In the genomic region with DNA sequence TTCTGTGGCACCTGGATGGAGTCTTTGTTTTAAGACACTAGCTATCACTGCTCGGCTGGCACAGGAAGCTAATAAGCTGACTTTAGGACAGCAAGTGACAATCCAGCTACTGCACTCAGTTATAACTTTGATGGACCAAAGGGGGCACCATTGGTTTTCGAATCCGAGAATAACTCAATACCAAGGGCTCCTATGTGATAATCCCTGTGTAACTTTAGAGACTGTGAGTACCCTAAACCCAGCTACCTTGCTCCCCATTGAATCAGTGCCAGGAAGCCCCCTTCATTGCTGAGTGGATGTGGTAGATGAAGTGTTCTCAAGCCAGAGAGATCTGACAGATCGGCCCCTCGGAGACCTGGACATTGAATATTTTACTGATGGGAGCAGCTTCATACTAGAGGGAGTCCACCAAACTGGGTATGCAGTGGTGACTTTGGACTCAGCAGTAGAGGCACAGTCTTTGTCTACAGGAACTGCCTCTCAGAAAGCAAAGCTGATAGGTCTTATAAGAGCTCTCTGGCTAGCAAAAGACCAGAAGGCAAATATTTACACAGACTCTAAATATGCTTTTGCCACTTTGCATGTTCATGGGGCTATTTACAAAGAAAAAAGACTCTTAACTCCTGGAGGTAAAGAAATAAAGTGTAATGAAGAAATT, we compare ENCODE assay signal across 17 cellular contexts. TPM values are rescaled to one million over a fixed set of nuclear protein-coding genes. Genes with fewer than 3 reads are reported as not detected.
DNase-seq lines count a peak whose midpoint lies in the region; ATAC-seq and TF ChIP-seq lines count a peak whose summit lies in the region.
"Had no signal": no experiment of that assay in that cellular context is flagged by ENCODE, and none has a peak within 500 bp of the region (broad histone marks: within the 10 kb centered on the region; RNA-seq: fewer than 3 reads in every experiment).

No MANE protein-coding gene starts in this region.

- DNase-seq in 8988T (peak; percentile 5), SK-MEL-5 (ENCODE audit: low read depth, low spot score) (peak; percentile 69), hepatocyte (ENCODE audit: low spot score) (no peak), NCI-H2227 (lab: John Stamatoyannopoulos, UW; ENCODE audit: unreplicated experiment) (no peak), SK-N-DZ (ENCODE audit: low spot score) (no peak)
- no peak for DNase-seq in effector CD4-positive, alpha-beta T cell
- DNase-seq: activated CD4-positive, CD25-positive, alpha-beta regulatory T cell; caudate nucleus; DMS153; head of caudate nucleus; kidney glomerular epithelial cell; NCI-H2029; testis had no signal

- no peaks in the 10 kb centered on the region for H3K9me2 ChIP-seq in hepatocyte (replicated peaks; ENCODE audit: insufficient read depth)

- H3K27ac Mint-ChIP-seq in activated T-helper 17 cell treated with anti-CD3 and anti-CD28 coated beads, Interleukin-2, amount 50 U/mL, for 72 hours, result no peak overlapping the region
- H3K27ac Mint-ChIP-seq: activated naive CD8-positive, alpha-beta T cell had no signal

- no peaks in the 10 kb centered on the region for H3K36me3 ChIP-seq in hepatocyte (replicated peaks; ENCODE audit: insufficient read depth, low read depth)

- H3K27ac ChIP-seq in hepatocyte, result peak overlapping the region; percentile 63
- H3K27ac ChIP-seq: KMS-11, testis had no signal

- no peaks in the 10 kb centered on the region for H3K27me3 ChIP-seq in hepatocyte
- H3K27me3 ChIP-seq: testis had no signal

- TF ChIP-seq CTCF in GM12873 (IDR thresholded peaks at IDR 0.05; ENCODE audit: insufficient read depth, low read depth, low read length, missing control alignments) (peak; percentile 15), hepatocyte (IDR thresholded peaks at IDR 0.05; ENCODE audit: poor library complexity) (peak; percentile 2)

- H3K27me3 Mint-ChIP-seq in activated T-helper 17 cell treated with anti-CD3 and anti-CD28 coated beads, Interleukin-2, amount 50 U/mL, for 72 hours, result no peaks in the 10 kb centered on the region
- H3K27me3 Mint-ChIP-seq: activated naive CD8-positive, alpha-beta T cell had no signal

- 84% methylated on average over 5 of the region's 5 CpGs for WGBS in hepatocyte (ENCODE audit: low lambda C conversion rate, missing lambda C conversion rate)

- no peaks in the 10 kb centered on the region for H3K9me3 ChIP-seq in hepatocyte (ENCODE audit: low read depth)
- H3K9me3 ChIP-seq: testis had no signal

- H3K4me3 Mint-ChIP-seq in activated T-helper 17 cell treated with anti-CD3 and anti-CD28 coated beads, Interleukin-2, amount 50 U/mL, for 72 hours, result no peak overlapping the region
- H3K4me3 Mint-ChIP-seq: activated naive CD8-positive, alpha-beta T cell had no signal

- no peaks in the 10 kb centered on the region for H3K4me1 Mint-ChIP-seq in activated T-helper 17 cell treated with anti-CD3 and anti-CD28 coated beads, Interleukin-2, amount 50 U/mL, for 72 hours

- no peaks in the 10 kb centered on the region for H3K36me3 Mint-ChIP-seq in activated T-helper 17 cell treated with anti-CD3 and anti-CD28 coated beads, Interleukin-2, amount 50 U/mL, for 72 hours (ENCODE audit: low read depth)
- H3K36me3 Mint-ChIP-seq: activated naive CD8-positive, alpha-beta T cell had no signal

- in situ Hi-C loops in SK-MEL-5 (cut with HindIII; ENCODE audit: low pct_unique_long_range_greater_than_20kb, low sequenced_read_pairs), result no loop called here

- H3K4me1 ChIP-seq in hepatocyte (ENCODE audit: insufficient read depth), result peaks cover 17% of the 10 kb centered on the region
- H3K4me1 ChIP-seq: testis had no signal

- H3K4me3 ChIP-seq in hepatocyte, result no peak overlapping the region
- H3K4me3 ChIP-seq: testis had no signal

- no peaks in the 10 kb centered on the region for H3K79me2 ChIP-seq in hepatocyte

- no peak for ATAC-seq in activated T-helper 17 cell treated with anti-CD3 and anti-CD28 coated beads, Interleukin-2, amount 50 U/mL, for 72 hours (replicated peaks)

- peak overlapping the region; percentile 44 for H3K4me2 ChIP-seq in hepatocyte
- H3K4me2 ChIP-seq: KMS-11 had no signal

- H3K9me3 Mint-ChIP-seq in activated T-helper 17 cell treated with anti-CD3 and anti-CD28 coated beads, Interleukin-2, amount 50 U/mL, for 72 hours, result peaks cover 9% of the 10 kb centered on the region

- no peaks in the 10 kb centered on the region for H4K20me1 ChIP-seq in hepatocyte (ENCODE audit: insufficient read depth, poor library complexity, severe bottlenecking)

- no peak overlapping the region for H2AFZ ChIP-seq in hepatocyte

RNA-seq across cellular contexts. Expression of a gene that starts 35.5 kb away (rescaled TPM):
- total RNA-seq in SK-MEL-5 (2014; rRNA removed; shearing (Covaris generic)), result 3.3 and 4.7 TPM in 2 replicates
- 0.18 and 2.5 TPM in 2 replicates for polyA plus RNA-seq in SK-MEL-5 (2015; cell fraction: cytosol; rRNA removed)
- 0.84 and 1.9 TPM in 2 replicates for polyA plus RNA-seq in SK-MEL-5 (2015; cell fraction: nucleus; rRNA removed)
- 114 and 125 TPM in 2 replicates for total RNA-seq in hepatocyte
- polyA plus RNA-seq in hepatocyte, result 67.7 and 90.0 TPM in 2 replicates
- not detected in 2 replicates for polyA plus RNA-seq in SK-N-DZ (2014; cell fraction: cytosol; rRNA removed)
- not detected in 2 replicates for polyA plus RNA-seq in SK-N-DZ (2014; cell fraction: nucleus; rRNA removed)
- total RNA-seq in activated T-helper 17 cell treated with anti-CD3 and anti-CD28 coated beads, Interleukin-2, amount 50 U/mL, for 72 hours, result not detected

Comparison
In these comparisons a context has a peak if more than half of its experiments do, and no peak if none do; other contexts are left out.
1. DNase-seq: peak in 8988T (single experiment) and SK-MEL-5 (single experiment); none in hepatocyte (single experiment), NCI-H2227 (single experiment), SK-N-DZ (single experiment) and effector CD4-positive, alpha-beta T cell (single experiment).
2. RNA of a gene that starts 35.5 kb away (total RNA-seq): 114 to 125 TPM in hepatocyte; 3.3 to 4.7 TPM in SK-MEL-5 and not detected in activated T-helper 17 cell treated with anti-CD3 and anti-CD28 coated beads, Interleukin-2, amount 50 U/mL, for 72 hours; every median in the first group is over 10 times any median in the second.